In the genomic region with DNA sequence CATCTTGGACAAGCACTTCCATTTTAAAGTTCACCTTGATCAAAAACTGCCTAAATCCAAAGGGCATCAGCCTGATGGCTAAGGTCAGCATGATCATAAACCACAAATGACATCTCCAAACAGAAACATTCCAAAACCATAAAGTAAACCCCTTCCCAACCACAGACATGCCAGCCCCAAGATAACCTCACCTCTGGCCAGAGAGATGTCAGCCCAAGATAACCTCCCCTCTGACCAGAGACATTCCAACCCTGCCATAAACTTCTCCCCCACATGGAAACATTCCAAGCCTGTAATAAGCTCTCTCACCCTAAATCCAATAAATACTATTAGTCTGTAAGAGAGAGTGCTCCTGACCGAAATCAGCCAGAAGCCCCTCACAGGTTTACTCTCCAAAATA, we compare ENCODE assay signal across 22 cellular contexts. TPM values are rescaled to one million over a fixed set of nuclear protein-coding genes. Genes with fewer than 3 reads are reported as not detected.
"Had no signal": no experiment of that assay in that cellular context is flagged by ENCODE, and none has a peak within 500 bp of the region (broad histone marks: within the 10 kb centered on the region; RNA-seq: fewer than 3 reads in every experiment).

No MANE protein-coding gene starts in this region.

- H3K27me3 ChIP-seq: sigmoid colon had no signal

- FAIRE-seq: colon, kidney, small intestine had no signal

- DNase-seq: esophagus squamous epithelium; foreskin fibroblast; glutamatergic neuron; immature natural killer cell; kidney; left colon; left ventricle myocardium superior; mesenchymal stem cell; naive thymus-derived CD4-positive, alpha-beta T cell; nephron progenitor cell; sigmoid colon; small intestine; stimulated activated CD4-positive, alpha-beta T cell treated with anti-CD3 and anti-CD28 coated beads, Interleukin-12 subunit alpha, Interleukin-12 subunit beta, amount 100 ng/mL, for 4 hours; stimulated activated naive CD4-positive, alpha-beta T cell; stomach; substantia nigra had no signal

- H3K4me3 ChIP-seq: esophagus squamous epithelium, gastroesophageal sphincter, lung, sigmoid colon, stomach had no signal

- H3K9me3 ChIP-seq: esophagus squamous epithelium, gastroesophageal sphincter, sigmoid colon, stomach had no signal

- H3K4me1 ChIP-seq: esophagus squamous epithelium, gastroesophageal sphincter, sigmoid colon, stomach had no signal

- H3K36me3 ChIP-seq: esophagus squamous epithelium, gastroesophageal sphincter, sigmoid colon, stomach had no signal

- H3K27ac ChIP-seq: esophagus squamous epithelium, gastroesophageal sphincter, sigmoid colon, stomach had no signal

- ATAC-seq: gastroesophageal sphincter; left colon; left ventricle myocardium superior; naive thymus-derived CD4-positive, alpha-beta T cell had no signal

RNA-seq across cellular contexts. Expression of a gene that starts 18.6 kb away (rescaled TPM):
- total RNA-seq: epithelial cell of proximal tubule, osteoblast, pulmonary artery endothelial cell had no signal
- polyA plus RNA-seq: naive thymus-derived CD4-positive, alpha-beta T cell had no signal
